16 cellular contexts compared by ENCODE assay signal in genomic region chr2:98825404-98825803, GRCh38.
"Had no signal": no experiment of that assay in that cellular context is flagged by ENCODE, and none has a peak within 500 bp of the region (broad histone marks: within the 10 kb centered on the region; RNA-seq: fewer than 3 reads in every experiment).

No MANE protein-coding gene starts in this region.

- H3K9me3 Mint-ChIP-seq: central memory CD8-positive, alpha-beta T cell; immature natural killer cell; stimulated activated naive CD8-positive, alpha-beta T cell treated with anti-CD3 and anti-CD28 coated beads, Interleukin-15, amount 100 ng/mL, for 72 hours; T-cell had no signal

- H3K36me3 Mint-ChIP-seq: immature natural killer cell, T-cell had no signal

- H3K4me3 ChIP-seq: adrenal gland, tibial artery had no signal

- H3K9me3 ChIP-seq: adrenal gland, tibial artery had no signal

- H3K36me3 ChIP-seq: adrenal gland, tibial artery, WERI-Rb-1 had no signal

- H3K27ac Mint-ChIP-seq: activated CD8-positive, alpha-beta T cell treated with anti-CD3 and anti-CD28 coated beads, Interleukin-2, amount 10 ng/mL, durations not matched to agents 7 days and 5 days; nephron; stimulated activated naive CD8-positive, alpha-beta T cell treated with anti-CD3 and anti-CD28 coated beads, Interleukin-15, amount 100 ng/mL, for 72 hours had no signal

- H3K27me3 Mint-ChIP-seq: central memory CD8-positive, alpha-beta T cell; stimulated activated naive CD8-positive, alpha-beta T cell treated with anti-CD3 and anti-CD28 coated beads, Interleukin-15, amount 100 ng/mL, for 72 hours; T-cell had no signal

- DNase-seq: activated CD4-positive, alpha-beta T cell treated with anti-CD3 and anti-CD28 coated beads for 48 hours; activated CD8-positive, alpha-beta memory T cell treated with anti-CD3 and anti-CD28 coated beads, Interleukin-2, amount 50 U/mL, for 48 hours; activated CD8-positive, alpha-beta T cell treated with anti-CD3 and anti-CD28 coated beads, Interleukin-2, amount 10 ng/mL, durations not matched to agents 7 days and 5 days; activated naive CD4-positive, alpha-beta T cell treated with Interleukin-2 at 50 U/mL for 16 hours; adrenal gland; erythroblast; immature natural killer cell; left cardiac atrium; stimulated activated CD4-positive, alpha-beta T cell treated with anti-CD3 and anti-CD28 coated beads, Interleukin-15, amount 100 ng/mL, for 24 hours; stimulated activated CD4-positive, alpha-beta T cell treated with anti-CD3 and anti-CD28 coated beads, Interleukin-4, amount 100 ng/mL, for 4 hours; stimulated activated naive CD8-positive, alpha-beta T cell treated with anti-CD3 and anti-CD28 coated beads, Interleukin-15, amount 100 ng/mL, for 72 hours; tibial artery; WERI-Rb-1 had no signal

- H3K27ac ChIP-seq: tibial artery, WERI-Rb-1 had no signal

- ATAC-seq: activated CD8-positive, alpha-beta T cell treated with anti-CD3 and anti-CD28 coated beads, Interleukin-2, amount 10 ng/mL, durations not matched to agents 7 days and 5 days; left cardiac atrium; stimulated activated naive CD8-positive, alpha-beta T cell treated with anti-CD3 and anti-CD28 coated beads, Interleukin-15, amount 100 ng/mL, for 72 hours; T-cell had no signal

- H3K4me3 Mint-ChIP-seq: activated CD8-positive, alpha-beta T cell treated with anti-CD3 and anti-CD28 coated beads, Interleukin-2, amount 10 ng/mL, durations not matched to agents 7 days and 5 days; central memory CD8-positive, alpha-beta T cell; immature natural killer cell; nephron; stimulated activated naive CD8-positive, alpha-beta T cell treated with anti-CD3 and anti-CD28 coated beads, Interleukin-15, amount 100 ng/mL, for 72 hours; T-cell had no signal
